In the genomic region with DNA sequence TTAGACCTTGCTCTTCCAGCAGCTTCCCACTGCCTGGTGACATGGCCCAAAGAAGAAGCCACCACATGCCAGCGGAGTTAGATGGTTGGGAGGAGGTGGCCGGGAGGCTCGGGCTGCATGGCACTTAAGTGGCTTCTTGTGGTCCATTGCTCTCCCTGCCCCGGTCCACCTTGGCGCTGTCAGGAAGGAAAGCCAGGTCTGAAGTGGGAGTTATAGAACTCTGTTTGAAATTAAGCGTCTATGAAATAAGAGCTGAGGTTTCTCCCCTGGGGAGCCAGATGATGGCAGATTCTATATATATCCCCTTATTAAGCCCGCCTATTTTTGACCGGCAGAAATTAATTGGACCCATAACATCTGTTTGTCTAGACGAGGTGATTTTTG, we compare ENCODE assay signal across 25 cellular contexts.
DNase-seq lines count a peak whose midpoint lies in the region; ATAC-seq and TF ChIP-seq lines count a peak whose summit lies in the region.
"Had no signal": no experiment of that assay in that cellular context is flagged by ENCODE, and none has a peak within 500 bp of the region (broad histone marks: within the 10 kb centered on the region; RNA-seq: fewer than 3 reads in every experiment).

No MANE protein-coding gene starts in this region.

- no peak overlapping the region for H3K23ac ChIP-seq in neuronal stem cell (ENCODE audit: low read depth, low read length, poor library complexity)

- H3K4me2 ChIP-seq in neuronal stem cell (ENCODE audit: insufficient read depth, low read length, poor library complexity, severe bottlenecking): no peak overlapping the region
- H3K4me2 ChIP-seq: KMS-11, smooth muscle cell had no signal

- no peak overlapping the region for H2BK12ac ChIP-seq in neuronal stem cell (ENCODE audit: low read length)

- H2BK15ac ChIP-seq in neuronal stem cell (ENCODE audit: low read length): no peak overlapping the region

- H3K4me1 ChIP-seq in heart right ventricle: peaks cover 26 to 62% (median 44%) of the 10 kb centered on the region in 9 donors
- peaks cover 4 to 57% of the 10 kb centered on the region in 2 donors for H3K4me1 ChIP-seq in ascending aorta
- peaks cover 4 to 15% of the 10 kb centered on the region in 2 donors for H3K4me1 ChIP-seq in neuronal stem cell (ENCODE audit: control insufficient read depth in 2 of 2, insufficient read depth in 1 of 2, low read depth in 1 of 2, low read length in 2 of 2)
- H3K4me1 ChIP-seq in uterus: peaks cover 0 to 14% of the 10 kb centered on the region in 2 donors
- peaks cover 5 to 11% of the 10 kb centered on the region in 2 donors for H3K4me1 ChIP-seq in adrenal gland (replicated peaks in 1 of 2)

- no peak overlapping the region for H4K8ac ChIP-seq in neuronal stem cell (ENCODE audit: low read depth, low read length)

- ATAC-seq in heart right ventricle (peak in 4 of 8 donors; percentile 9 to 29 (median 20)), Right ventricle myocardium inferior (no peak)
- ATAC-seq: activated CD4-positive, alpha-beta T cell treated with anti-CD3 and anti-CD28 coated beads for 36 hours; activated naive CD4-positive, alpha-beta T cell treated with anti-CD3 and anti-CD28 coated beads, Interleukin-2, amount 50 U/mL, for 72 hours; activated T-helper 17 cell treated with anti-CD3 and anti-CD28 coated beads, Interleukin-2, amount 50 U/mL, for 72 hours; effector memory CD8-positive, alpha-beta T cell had no signal

- H2AK5ac ChIP-seq in neuronal stem cell (ENCODE audit: low read depth, low read length): no peak overlapping the region

- no peak overlapping the region for H3K4ac ChIP-seq in neuronal stem cell (ENCODE audit: low read length)

- no peak overlapping the region for H2AFZ ChIP-seq in neuronal stem cell (ENCODE audit: low read length)

- no peak overlapping the region for H2BK120ac ChIP-seq in neuronal stem cell (ENCODE audit: low read depth, low read length)

- 63 to 67% methylated on average over 9 of the region's 9 CpGs for WGBS in heart right ventricle, 2 donors
- WGBS in neuronal stem cell (ENCODE audit: extremely low coverage in 2 of 2, insufficient read length in 2 of 2, insufficient replicate concordance in 1 of 2), 2 donors: no CpG with 5 or more reads among the region's 9 CpGs
- 69 to 80% (median 76%) methylated on average over 9 of the region's 9 CpGs for WGBS in adrenal gland, 4 donors

- no peak overlapping the region for H3K4me3 ChIP-seq in heart right ventricle
- no peak overlapping the region for H3K4me3 ChIP-seq in ascending aorta
- H3K4me3 ChIP-seq in neuronal stem cell (ENCODE audit: low read length in 2 of 2): no peak overlapping the region
- no peak overlapping the region for H3K4me3 ChIP-seq in uterus
- no peak overlapping the region for H3K4me3 ChIP-seq in adrenal gland
- H3K4me3 ChIP-seq: coronary artery, SJCRH30, smooth muscle cell, suprapubic skin had no signal

- H3K18ac ChIP-seq in neuronal stem cell (ENCODE audit: low read length): no peak overlapping the region

- TF ChIP-seq POLR2A in uterus (IDR thresholded peaks at IDR 0.05): no peak
- no peak for TF ChIP-seq POLR2A in adrenal gland (IDR thresholded peaks at IDR 0.05)

- H3K9ac ChIP-seq in neuronal stem cell (ENCODE audit: low read depth, low read length, poor library complexity): no peak overlapping the region
- H3K9ac ChIP-seq: KMS-11 had no signal

- intact Hi-C loops in heart right ventricle (cut with DNase I): loop anchor here in 1 of 10 donors (2.0 kb wide), 1 partner anchor 36 kb away; no protein-coding TSS in a partner anchor
- intact Hi-C loops in Right ventricle myocardium inferior (cut with DNase I): no loop called here
- intact Hi-C loops in ascending aorta (cut with DNase I): no loop called here
- intact Hi-C loops in uterus (cut with DNase I; ENCODE audit: low total_unique reads): no loop called here
- intact Hi-C loops in adrenal gland (cut with DNase I): loop anchor here in 1 of 2 donors (5.0 kb wide), 1 partner anchor 58 kb away; no protein-coding TSS in a partner anchor

- H3K36me3 ChIP-seq in heart right ventricle: no peaks in the 10 kb centered on the region
- peaks cover 0 to 33% of the 10 kb centered on the region in 2 donors for H3K36me3 ChIP-seq in ascending aorta
- H3K36me3 ChIP-seq in neuronal stem cell (replicated peaks in 1 of 2; ENCODE audit: control insufficient read depth in 2 of 2, insufficient read depth in 2 of 2, low read length in 2 of 2): no peaks in the 10 kb centered on the region
- H3K36me3 ChIP-seq in uterus: no peaks in the 10 kb centered on the region
- H3K36me3 ChIP-seq in adrenal gland (replicated peaks in 1 of 2): no peaks in the 10 kb centered on the region
- H3K36me3 ChIP-seq: SJCRH30, suprapubic skin had no signal

- H3K27ac ChIP-seq in heart right ventricle: peak overlapping the region in 8 of 10 donors; percentile 14 to 63 (median 44)
- peak overlapping the region; percentile 96 for H3K27ac ChIP-seq in ascending aorta
- no peak overlapping the region for H3K27ac ChIP-seq in neuronal stem cell (replicated peaks; ENCODE audit: low read length)
- peak overlapping the region; percentile 39 to 60 for H3K27ac ChIP-seq in uterus
- H3K27ac ChIP-seq in adrenal gland: no peak overlapping the region
- H3K27ac ChIP-seq: coronary artery, HL-60, KMS-11, SJCRH30, suprapubic skin, VCaP had no signal

- no peak overlapping the region for H3K14ac ChIP-seq in neuronal stem cell (ENCODE audit: low read length)

- DNase-seq in heart right ventricle (no peak), Right ventricle myocardium inferior (ENCODE audit: missing footprints) (no peak), ascending aorta (ENCODE audit: low spot score in 2 of 2) (peak in 1 of 2 donors; percentile 62), neuronal stem cell (ENCODE audit: low spot score) (no peak), uterus (no peak), adrenal gland (no peak), globus pallidus (ENCODE audit: low spot score) (no peak)
- DNase-seq: DMS153; effector memory CD8-positive, alpha-beta T cell; MM.1S; NCI-H1105 treated with DMSO at 0.1 percent for 48 hours; NCI-H2029; NCI-H748 treated with DMSO at 0.1 percent for 48 hours; SJCRH30; stimulated activated naive CD4-positive, alpha-beta T cell; T-helper 9 cell had no signal

- no peaks in the 10 kb centered on the region for H3K79me1 ChIP-seq in neuronal stem cell (ENCODE audit: low read depth, low read length)

- TF ChIP-seq CTCF in heart right ventricle (IDR thresholded peaks at IDR 0.05) (no peak), ascending aorta (IDR thresholded peaks at IDR 0.05) (no peak), uterus (IDR thresholded peaks at IDR 0.05) (no peak), adrenal gland (IDR thresholded peaks at IDR 0.05) (no peak)

- H3K9me3 ChIP-seq in heart right ventricle (no peaks in the 10 kb centered on the region), ascending aorta (no peaks in the 10 kb centered on the region), neuronal stem cell (replicated peaks in 1 of 2; ENCODE audit: control insufficient read depth in 2 of 2, insufficient read depth in 1 of 2, low read depth in 1 of 2, low read length in 2 of 2) (no peaks in the 10 kb centered on the region), uterus (no peaks in the 10 kb centered on the region), adrenal gland (replicated peaks in 1 of 3) (no peaks in the 10 kb centered on the region)
- H3K9me3 ChIP-seq: SJCRH30, suprapubic skin had no signal

- H4K91ac ChIP-seq in neuronal stem cell (ENCODE audit: low read depth, low read length, poor library complexity): no peak overlapping the region

- peak overlapping the region; percentile 19 for H2BK5ac ChIP-seq in neuronal stem cell (ENCODE audit: low read length)

- H3K27me3 ChIP-seq in heart right ventricle (no peaks in the 10 kb centered on the region), ascending aorta (no peaks in the 10 kb centered on the region), neuronal stem cell (ENCODE audit: control insufficient read depth in 3 of 3, insufficient read depth in 3 of 3, low read depth in 1 of 3, low read length in 3 of 3) (no peaks in the 10 kb centered on the region), uterus (no peaks in the 10 kb centered on the region), adrenal gland (no peaks in the 10 kb centered on the region)
- H3K27me3 ChIP-seq: suprapubic skin had no signal

Comparison
In these comparisons a context has a peak if more than half of its experiments do, and no peak if none do; other contexts are left out.
1. H3K27ac ChIP-seq: peak in heart right ventricle (8 of 10), ascending aorta (2 of 2) and uterus (2 of 2); none in neuronal stem cell (single experiment) and adrenal gland (0 of 5).